9 cellular contexts compared by ENCODE assay signal in genomic region chr6:142395768-142396231, GRCh38.
DNase-seq lines count a peak whose midpoint lies in the region; ATAC-seq and TF ChIP-seq lines count a peak whose summit lies in the region.
"Had no signal": no experiment of that assay in that cellular context is flagged by ENCODE, and none has a peak within 500 bp of the region (broad histone marks: within the 10 kb centered on the region; RNA-seq: fewer than 3 reads in every experiment).

No MANE protein-coding gene starts in this region.

- peak overlapping the region; percentile 86 for H3K27ac Mint-ChIP-seq in endothelial cell (ENCODE audit: unreplicated experiment)

- ATAC-seq in GM18499 (IDR thresholded peaks at IDR 0.05; ENCODE audit: insufficient read depth, unreplicated experiment), result peak; percentile 99
- ATAC-seq in GM21529 (IDR thresholded peaks at IDR 0.05; ENCODE audit: unreplicated experiment), result peak; percentile 86
- peak; percentile 91 for ATAC-seq in HG03521 (IDR thresholded peaks at IDR 0.05; ENCODE audit: unreplicated experiment)

- TF ChIP-seq CTCF in endothelial cell (IDR thresholded peaks at IDR 0.05; ENCODE audit: unreplicated experiment), result no peak
- no peak for TF ChIP-seq CTCF in spleen (IDR thresholded peaks at IDR 0.05 in 8 of 11, conservative IDR thresholded peaks at IDR 0.05 in 3 of 11)

- peaks cover 0 to 16% (median 0%) of the 10 kb centered on the region in 6 donors for H3K4me1 ChIP-seq in spleen

- no peak overlapping the region for H3K4me3 Mint-ChIP-seq in endothelial cell (ENCODE audit: unreplicated experiment)

- no peaks in the 10 kb centered on the region for H3K36me3 ChIP-seq in spleen

- peaks cover 10% of the 10 kb centered on the region for H3K4me1 Mint-ChIP-seq in endothelial cell (ENCODE audit: unreplicated experiment)

- H3K36me3 Mint-ChIP-seq in endothelial cell (ENCODE audit: low read depth, unreplicated experiment), result no peaks in the 10 kb centered on the region

- no peak overlapping the region for H3K27ac ChIP-seq in spleen

- H3K9me3 Mint-ChIP-seq in endothelial cell (ENCODE audit: unreplicated experiment), result no peaks in the 10 kb centered on the region

- H3K27me3 Mint-ChIP-seq in endothelial cell (ENCODE audit: unreplicated experiment), result no peaks in the 10 kb centered on the region

- no peak overlapping the region for H3K4me3 ChIP-seq in spleen

- intact Hi-C loops in spleen (cut with DNase I; ENCODE audit: low total_unique reads), result no loop called here

- 73 to 81% (median 78%) methylated on average over 1 of the region's 1 CpG for WGBS in spleen, 5 donors

- no peaks in the 10 kb centered on the region for H3K27me3 ChIP-seq in spleen (replicated peaks in 1 of 7)

- no peaks in the 10 kb centered on the region for H3K9me3 ChIP-seq in spleen

- no peak for TF ChIP-seq POLR2A in spleen (IDR thresholded peaks at IDR 0.05)

- DNase-seq in endothelial cell (ENCODE audit: low spot score) (no peak), NCI-H1092 treated with DMSO at 0.1 percent for 48 hours (lab: John Stamatoyannopoulos, UW) (no peak), dedifferentiated amniotic fluid mesenchymal stem cell (ENCODE audit: extremely low spot score) (no peak), Ammon's horn (ENCODE audit: low spot score) (no peak), spleen (no peak)
- DNase-seq: erythroblast had no signal
